17 cellular contexts compared by ENCODE assay signal in the genomic region with DNA sequence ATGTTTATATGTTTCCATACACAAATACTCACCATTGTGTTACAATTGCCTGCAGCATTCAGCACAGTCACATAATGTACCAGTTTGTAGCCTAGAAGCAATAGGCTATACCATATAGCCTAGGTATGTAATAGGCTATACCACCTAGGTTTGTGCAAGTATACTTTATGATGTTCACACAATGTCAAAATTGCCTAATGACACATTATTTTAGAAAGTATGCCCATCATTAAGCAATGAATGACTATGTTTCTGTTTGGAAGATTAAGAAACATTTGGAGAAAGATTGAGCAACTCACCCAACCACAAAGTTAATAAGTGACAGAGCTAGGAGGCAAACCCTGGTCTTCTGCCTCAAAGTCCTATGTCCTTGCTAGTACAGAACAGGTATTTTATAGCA.
DNase-seq lines count a peak whose midpoint lies in the region; ATAC-seq and TF ChIP-seq lines count a peak whose summit lies in the region.
"Had no signal": no experiment of that assay in that cellular context is flagged by ENCODE, and none has a peak within 500 bp of the region (broad histone marks: within the 10 kb centered on the region; RNA-seq: fewer than 3 reads in every experiment).

No MANE protein-coding gene starts in this region.

- no peaks in the 10 kb centered on the region for H3K36me3 ChIP-seq in mesenchymal stem cell (ENCODE audit: control insufficient read depth in 1 of 2, insufficient read depth in 2 of 2, low read depth in 1 of 2, low read length in 2 of 2)
- H3K36me3 ChIP-seq: adrenal gland, ovary, SJCRH30 had no signal

- TF ChIP-seq CTCF in NB4 (IDR thresholded peaks at IDR 0.05; ENCODE audit: low read depth, low read length), result no peak

- no peak overlapping the region for H3K14ac ChIP-seq in mesenchymal stem cell (ENCODE audit: low read length in 2 of 2)

- H2BK120ac ChIP-seq in mesenchymal stem cell (ENCODE audit: low read depth, low read length), result no peak overlapping the region

- no peak overlapping the region for H2BK15ac ChIP-seq in mesenchymal stem cell (ENCODE audit: low read depth, poor library complexity, severe bottlenecking)

- no peak for TF ChIP-seq POLR2A in NB4 (IDR thresholded peaks at IDR 0.05; ENCODE audit: extremely low read depth, insufficient read length)

- H4K8ac ChIP-seq in mesenchymal stem cell (ENCODE audit: low read length), result no peak overlapping the region

- no peak overlapping the region for H3K18ac ChIP-seq in mesenchymal stem cell (ENCODE audit: low read depth in 1 of 2, low read length in 2 of 2)

- no peak overlapping the region for H2BK5ac ChIP-seq in mesenchymal stem cell (ENCODE audit: low read depth, low read length, poor library complexity, severe bottlenecking)

- H2BK12ac ChIP-seq in mesenchymal stem cell (ENCODE audit: low read length in 2 of 2), result no peak overlapping the region

- H3K4me2 ChIP-seq in mesenchymal stem cell (ENCODE audit: low read length, poor library complexity, severe bottlenecking), result no peak overlapping the region

- no peaks in the 10 kb centered on the region for H3K9me3 ChIP-seq in mesenchymal stem cell (ENCODE audit: control insufficient read depth, low read length)
- H3K9me3 ChIP-seq: adrenal gland, ovary, SJCRH30 had no signal

- DNase-seq in EH (ENCODE audit: low read depth), result peak; percentile 65
- DNase-seq in NB4 (ENCODE audit: low read depth), result peak; percentile 44
- peak; percentile 7 for DNase-seq in mesenchymal stem cell
- no peak for DNase-seq in posterior cingulate gyrus
- no peak for DNase-seq in germinal center (ENCODE audit: low spot score)
- DNase-seq: activated CD4-positive, alpha-beta T cell treated with anti-CD3 and anti-CD28 coated beads, Interleukin-2, amount 10 ng/mL, durations not matched to agents 7 days and 5 days; activated T-cell treated with anti-CD3 and anti-CD28 coated beads, Interleukin-2, amount 50 U/mL, for 72 hours; adrenal gland; CD4-positive, CD25-positive, alpha-beta regulatory T cell; NCI-H2171; ovary; SJCRH30; stimulated activated CD4-positive, alpha-beta T cell treated with anti-CD3 and anti-CD28 coated beads, Interleukin-15, amount 100 ng/mL, for 24 hours had no signal

- H3K4ac ChIP-seq in mesenchymal stem cell (ENCODE audit: low read depth in 1 of 2, low read length in 2 of 2), result no peak overlapping the region

- H3K27ac ChIP-seq in mesenchymal stem cell (ENCODE audit: low read length, poor library complexity, severe bottlenecking), result no peak overlapping the region
- H3K27ac ChIP-seq: adrenal gland, foreskin keratinocyte, ovary, SJCRH30 had no signal

- H2AFZ ChIP-seq in mesenchymal stem cell (ENCODE audit: low read depth, low read length), result no peak overlapping the region

- H3K79me1 ChIP-seq in mesenchymal stem cell (replicated peaks; ENCODE audit: low read length, poor library complexity, severe bottlenecking), result no peaks in the 10 kb centered on the region

- no peak overlapping the region for H4K91ac ChIP-seq in mesenchymal stem cell (ENCODE audit: low read length)

- no peak overlapping the region for H3K4me3 ChIP-seq in NB4 (ENCODE audit: low read depth, low read length)
- no peak overlapping the region for H3K4me3 ChIP-seq in mesenchymal stem cell (ENCODE audit: insufficient read depth in 1 of 2, low read depth in 1 of 2, low read length in 2 of 2)
- H3K4me3 ChIP-seq: adrenal gland, ovary, SJCRH30 had no signal

- no peaks in the 10 kb centered on the region for H3K4me1 ChIP-seq in mesenchymal stem cell (ENCODE audit: control insufficient read depth, insufficient read depth, low read depth, low read length)
- H3K4me1 ChIP-seq: adrenal gland, foreskin keratinocyte had no signal

- H3K9ac ChIP-seq in mesenchymal stem cell (ENCODE audit: low read length), result no peak overlapping the region

- no peak overlapping the region for H3K23ac ChIP-seq in mesenchymal stem cell (ENCODE audit: low read length in 2 of 2)

- no peak overlapping the region for H2AK5ac ChIP-seq in mesenchymal stem cell (ENCODE audit: low read length, severe bottlenecking)

- peak; percentile 31 for ATAC-seq in esophagus mucosa
- ATAC-seq in HG03342 (IDR thresholded peaks at IDR 0.05; ENCODE audit: unreplicated experiment), result no peak
- no peak for ATAC-seq in HG02840 (IDR thresholded peaks at IDR 0.05; ENCODE audit: low FRiP score, unreplicated experiment)
- ATAC-seq: activated T-cell treated with anti-CD3 and anti-CD28 coated beads, Interleukin-2, amount 50 U/mL, for 72 hours; foreskin keratinocyte had no signal

- no peaks in the 10 kb centered on the region for H3K27me3 ChIP-seq in mesenchymal stem cell (ENCODE audit: control insufficient read depth in 1 of 2, insufficient read depth in 1 of 2, low read length in 2 of 2)
- H3K27me3 ChIP-seq: adrenal gland, foreskin keratinocyte, ovary, SJCRH30 had no signal

- intact Hi-C loops in posterior cingulate gyrus (cut with DNase I), result no loop called here

Comparison
In these comparisons a context has a peak if more than half of its experiments do, and no peak if none do; other contexts are left out.
1. DNase-seq: peak in EH (single experiment), NB4 (single experiment) and mesenchymal stem cell (single experiment); none in posterior cingulate gyrus (0 of 10) and germinal center (single experiment).